8 cellular contexts compared by ENCODE assay signal in the genomic region with DNA sequence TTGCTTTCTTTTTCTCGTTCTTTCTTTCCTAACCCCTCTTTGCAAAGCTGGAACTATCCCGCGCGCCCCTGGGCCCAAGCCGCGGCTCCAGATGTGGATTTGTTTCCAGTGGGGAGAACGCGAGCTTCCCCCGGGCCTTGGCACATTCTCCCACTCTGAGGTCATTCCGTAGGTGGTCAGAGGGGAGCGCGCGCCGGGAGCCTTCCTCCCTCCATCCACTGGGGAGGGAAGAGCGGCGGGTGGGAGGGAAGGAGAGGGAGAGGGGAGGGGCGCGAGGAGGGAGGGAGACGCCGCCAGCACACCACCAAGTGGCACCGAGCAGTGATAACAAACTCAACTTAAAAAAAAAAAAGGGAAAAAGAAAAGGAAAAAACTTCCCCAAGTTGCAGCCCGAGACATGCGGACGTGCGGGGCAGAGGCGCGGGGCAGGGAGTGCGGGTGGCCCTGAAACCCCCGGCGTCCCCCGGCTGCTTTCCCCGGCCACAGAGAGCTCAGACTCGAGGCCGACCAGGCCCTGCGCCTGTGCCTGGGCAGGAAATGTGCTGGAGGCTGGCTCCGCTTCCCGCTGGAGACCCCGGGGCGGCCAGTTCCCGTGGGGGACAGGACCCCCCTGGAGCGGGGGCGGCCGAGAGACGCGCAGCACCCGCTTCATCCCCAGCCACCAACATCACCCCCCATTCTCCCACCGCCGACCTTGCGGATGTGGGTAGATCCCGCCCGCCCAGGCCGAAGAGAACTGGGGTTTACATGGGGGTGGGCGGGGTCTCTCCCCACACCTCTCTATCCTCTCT. TPM values are rescaled to one million over a fixed set of nuclear protein-coding genes. Genes with fewer than 3 reads are reported as not detected.
DNase-seq lines count a peak whose midpoint lies in the region; ATAC-seq and TF ChIP-seq lines count a peak whose summit lies in the region.

No MANE protein-coding gene starts in this region.

- H3K9me3 ChIP-seq in OCI-LY1 (ENCODE audit: low read length) (no peaks in the 10 kb centered on the region), adipocyte (ENCODE audit: control insufficient read depth, low read length) (no peaks in the 10 kb centered on the region), neutrophil (no peaks in the 10 kb centered on the region)

- H3K4me2 ChIP-seq in OCI-LY1 (ENCODE audit: low read length), result peak overlapping the region; percentile 76

- peak overlapping the region; percentile 66 for H3K4me3 ChIP-seq in AG09309 (ENCODE audit: control insufficient read depth, low read depth, low read length)
- peak overlapping the region; percentile 53 for H3K4me3 ChIP-seq in OCI-LY1 (ENCODE audit: low read depth, low read length, poor library complexity, severe bottlenecking)
- peak overlapping the region; percentile 93 for H3K4me3 ChIP-seq in adipocyte (ENCODE audit: low read length)
- H3K4me3 ChIP-seq in neutrophil (ENCODE audit: low read depth in 1 of 2, low read length in 1 of 2), result peak overlapping the region; percentile 66 to 93

- no peak overlapping the region for H2AFZ ChIP-seq in OCI-LY1 (ENCODE audit: low read length)

- H3K4me1 ChIP-seq in OCI-LY1 (ENCODE audit: insufficient read depth, low read length, severe bottlenecking) (peaks cover 44% of the 10 kb centered on the region), adipocyte (ENCODE audit: control insufficient read depth, insufficient read depth, low read length) (peaks cover 27% of the 10 kb centered on the region), neutrophil (ENCODE audit: control insufficient read depth in 1 of 2, insufficient read depth in 1 of 2, low read depth in 1 of 2, low read length in 1 of 2) (peaks cover 56 to 60% of the 10 kb centered on the region in 2 experiments)

- H3K9me2 ChIP-seq in OCI-LY1 (ENCODE audit: low read depth, low read length), result no peaks in the 10 kb centered on the region

- in situ Hi-C loops in GM13976 (cut with MboI; ENCODE audit: low sequenced_read_pairs, unreplicated experiment), result no loop called here

- H3K9ac ChIP-seq in OCI-LY1 (ENCODE audit: low read length) (peak overlapping the region; percentile 43; the same call in 1 of the 2 replicates), adipocyte (ENCODE audit: low read length) (peak overlapping the region; percentile 99)

- H3K27me3 ChIP-seq in OCI-LY1 (ENCODE audit: insufficient read depth, low read length) (peaks cover 13% of the 10 kb centered on the region; the same call in 1 of the 2 replicates), adipocyte (replicated peaks; ENCODE audit: control insufficient read depth, insufficient read depth, low read length) (no peaks in the 10 kb centered on the region), neutrophil (peaks cover 70% of the 10 kb centered on the region)

- H4K20me1 ChIP-seq in OCI-LY1 (ENCODE audit: insufficient read depth, low read length), result no peaks in the 10 kb centered on the region

- H3K36me3 ChIP-seq in OCI-LY1 (ENCODE audit: insufficient read depth, low read length) (no peaks in the 10 kb centered on the region), adipocyte (ENCODE audit: control insufficient read depth, insufficient read depth, low read length, severe bottlenecking) (no peaks in the 10 kb centered on the region), neutrophil (no peaks in the 10 kb centered on the region)

- H3K79me2 ChIP-seq in OCI-LY1 (ENCODE audit: insufficient read depth, low read length), result no peaks in the 10 kb centered on the region

- peak; percentile 15 for TF ChIP-seq CTCF in AG09309 (IDR thresholded peaks at IDR 0.05; ENCODE audit: control insufficient read depth, insufficient read depth, low read depth, low read length, missing control alignments)
- TF ChIP-seq CTCF in GM13976 (IDR thresholded peaks at IDR 0.05; ENCODE audit: borderline replicate concordance, control extremely low read depth, extremely low read depth, insufficient read depth, missing control alignments), result no peak
- TF ChIP-seq CTCF in OCI-LY1 (IDR thresholded peaks at IDR 0.05; ENCODE audit: low read length), result no peak
- TF ChIP-seq CTCF in neutrophil (IDR thresholded peaks at IDR 0.05), result no peak

- H3K27ac ChIP-seq in OCI-LY1 (ENCODE audit: low read depth, low read length, poor library complexity, severe bottlenecking), result no peak overlapping the region
- H3K27ac ChIP-seq in neutrophil, result peak overlapping the region; percentile 64

- ATAC-seq in Right ventricle myocardium inferior (peak; percentile 63), GM18517 (IDR thresholded peaks at IDR 0.05; ENCODE audit: unreplicated experiment) (no peak), HG03280 (IDR thresholded peaks at IDR 0.05; ENCODE audit: unreplicated experiment) (no peak)

- no peaks in the 10 kb centered on the region for H3F3A ChIP-seq in OCI-LY1 (ENCODE audit: insufficient read depth, low read length)

- intact Hi-C loops in Right ventricle myocardium inferior (cut with DNase I), result loop anchor here (1.0 to 10.0 kb wide), 5 partner anchors 35 to 435 kb away; no protein-coding TSS in a partner anchor

- DNase-seq in AG09309 (ENCODE audit: low read depth), result peak; percentile 79
- peak; percentile 59 for DNase-seq in GM13976 (ENCODE audit: low spot score)
- peak; percentile 95 for DNase-seq in adipocyte (ENCODE audit: low read depth)
- DNase-seq in Right ventricle myocardium inferior (ENCODE audit: missing footprints), result peak; percentile 92

RNA-seq across cellular contexts. Expression of gene IER5L, which starts 3.1 kb away (rescaled TPM):
- total RNA-seq in Right ventricle myocardium inferior, result 4.6 TPM
